1 cellular context compared by ENCODE assay signal in the genomic region with DNA sequence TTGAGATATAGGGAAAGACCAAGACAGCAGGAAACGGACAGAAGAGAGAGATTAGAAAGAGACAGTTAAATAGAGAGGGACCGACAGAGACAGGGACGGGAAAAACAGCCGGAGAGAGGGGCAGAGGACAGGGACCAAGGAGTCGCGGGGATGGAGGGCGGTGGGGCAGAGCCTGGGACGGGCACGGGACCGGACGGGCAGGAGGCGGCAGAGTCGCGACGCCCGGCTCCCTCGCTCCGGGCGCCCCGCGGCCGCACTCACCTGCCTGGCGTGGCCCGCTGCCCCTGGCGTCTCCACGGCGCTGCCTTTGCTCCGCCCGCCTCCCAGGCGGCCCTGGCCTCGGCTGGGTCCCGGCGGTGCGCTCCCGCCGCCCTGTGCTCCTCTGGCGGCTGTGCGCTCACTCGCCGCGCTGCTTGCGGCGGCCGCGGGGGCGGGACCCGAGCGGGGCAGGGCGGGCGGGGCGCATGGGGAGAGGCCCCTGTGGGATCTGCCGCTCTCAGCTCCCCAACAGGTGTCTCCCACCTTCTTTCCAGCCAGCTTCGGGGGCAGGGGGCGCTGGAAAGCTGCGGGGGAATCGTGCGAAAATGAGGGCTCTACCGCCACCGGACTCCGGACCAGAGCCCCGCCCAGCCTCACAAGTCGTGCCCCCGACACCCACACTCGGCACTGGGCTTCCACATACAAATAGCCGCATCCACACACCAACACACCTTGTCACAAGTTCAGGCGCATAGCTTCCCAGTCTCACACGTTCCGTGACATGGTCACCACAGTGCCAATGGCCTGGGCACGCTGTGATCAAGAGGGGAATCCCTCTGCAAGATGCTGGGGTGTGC.
TF ChIP-seq lines count a peak whose summit lies in the region.

TSS of gene ARID3C (minus strand) at position 411 of the 836 bp plus-strand sequence. CDS start 1,052 bp downstream, outside the sequence.

TF ChIP-seq in IMR-90, 13 proteins besides CTCF, POLR2A, EP300 and RAD21:
- TF ChIP-seq MAFK (IDR thresholded peaks at IDR 0.05; ENCODE audit: low read depth, low read length) (no peak), SMC3 (IDR thresholded peaks at IDR 0.05; ENCODE audit: low read depth, low read length) (no peak), FOS (IDR thresholded peaks at IDR 0.05; ENCODE audit: low read depth, low read length) (no peak), CHD1 (IDR thresholded peaks at IDR 0.05; ENCODE audit: low read depth, low read length) (no peak), RCOR1 (IDR thresholded peaks at IDR 0.05; ENCODE audit: insufficient replicate concordance, low read length) (no peak), RFX5 (IDR thresholded peaks at IDR 0.05; ENCODE audit: low read depth, low read length) (no peak), BHLHE40 (IDR thresholded peaks at IDR 0.05; ENCODE audit: low read depth, low read length) (no peak), NFE2L2 (IDR thresholded peaks at IDR 0.05; ENCODE audit: low read depth, low read length) (no peak), USF2 (IDR thresholded peaks at IDR 0.05; ENCODE audit: low read depth, low read length) (no peak), CEBPB (IDR thresholded peaks at IDR 0.05; ENCODE audit: low read depth, low read length) (no peak), MXI1 (IDR thresholded peaks at IDR 0.05; ENCODE audit: borderline replicate concordance, low read depth, low read length) (no peak)
